18 cellular contexts compared by ENCODE assay signal in the genomic region with DNA sequence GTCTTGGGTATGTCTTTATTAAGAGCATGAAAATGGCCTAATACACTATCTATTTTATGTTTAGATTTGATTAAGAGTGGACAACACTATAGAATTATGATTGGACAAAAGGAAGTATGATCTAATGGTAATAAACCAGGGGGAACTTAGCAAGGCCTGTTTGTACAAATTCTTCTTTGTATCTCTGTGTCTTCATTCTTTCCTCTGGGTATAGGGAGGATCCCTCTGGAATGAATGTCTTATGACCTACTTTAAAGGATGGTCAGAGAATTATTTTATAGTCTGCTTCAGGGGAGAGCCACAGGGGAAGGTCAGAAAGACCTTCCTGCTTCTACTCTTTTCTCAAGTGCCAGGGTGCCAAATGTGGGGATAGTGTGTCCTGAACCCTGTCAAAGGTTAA.
"Had no signal": no experiment of that assay in that cellular context is flagged by ENCODE, and none has a peak within 500 bp of the region (broad histone marks: within the 10 kb centered on the region; RNA-seq: fewer than 3 reads in every experiment).

No MANE protein-coding gene starts in this region.

- H3K27ac ChIP-seq: KMS-11, SJCRH30, SK-N-MC had no signal

- DNase-seq: Kasumi-1, MM.1S, NCI-H1092 treated with DMSO at 0.1 percent for 48 hours, NCI-H1436, NCI-H187 treated with DMSO at 0.1 percent for 48 hours, NCI-H2029 treated with DMSO at 0.1 percent for 48 hours, NCI-H2171 treated with DMSO at 0.1 percent for 48 hours, NCI-H524, NCI-H526 treated with DMSO at 0.1 percent for 48 hours, NCI-H748 treated with DMSO at 0.1 percent for 48 hours, SHP77 treated with DMSO at 0.1 percent for 48 hours, SJCRH30 had no signal

- H3K4me3 ChIP-seq: K562, SJCRH30, SK-N-MC had no signal

- H3K9me3 ChIP-seq: SJCRH30 had no signal

- H3K36me3 ChIP-seq: SJCRH30 had no signal

- ATAC-seq: HepG2, K562, Panc1, Right ventricle myocardium inferior had no signal

- H3K4me1 ChIP-seq: SJCRH30 had no signal

- H3K4me2 ChIP-seq: KMS-11 had no signal

- FAIRE-seq: HepG2, K562 had no signal

- H3K9ac ChIP-seq: KMS-11 had no signal
